Comparison of ENCODE assay signal across 18 cellular contexts in genomic region chr13:66367356-66367755, GRCh38.
"Had no signal": no experiment of that assay in that cellular context is flagged by ENCODE, and none has a peak within 500 bp of the region (broad histone marks: within the 10 kb centered on the region; RNA-seq: fewer than 3 reads in every experiment).

No MANE protein-coding gene starts in this region.

- H3K9me3 ChIP-seq: esophagus muscularis mucosa, neutrophil, tibial artery had no signal

- ATAC-seq: activated CD4-positive, CD25-positive, alpha-beta regulatory T cell treated with anti-CD3 and anti-CD28 coated beads, Interleukin-2, amount 50 U/mL, for 24 hours; activated T-helper 17 cell treated with anti-CD3 and anti-CD28 coated beads, Interleukin-2, amount 50 U/mL, for 72 hours had no signal

- H3K27me3 Mint-ChIP-seq: activated T-helper 17 cell treated with anti-CD3 and anti-CD28 coated beads, Interleukin-2, amount 50 U/mL, for 72 hours had no signal

- H3K36me3 ChIP-seq: esophagus muscularis mucosa, neutrophil, tibial artery had no signal

- H3K4me1 ChIP-seq: esophagus muscularis mucosa, tibial artery had no signal

- H3K9me3 Mint-ChIP-seq: activated T-helper 17 cell treated with anti-CD3 and anti-CD28 coated beads, Interleukin-2, amount 50 U/mL, for 72 hours; T-helper 2 cell treated with Interferon-gamma antibody and Interleukin-4, amounts not matched to agents 5 μg/mL and 100 μg/mL, for 36 hours had no signal

- H3K27ac Mint-ChIP-seq: activated T-helper 17 cell treated with anti-CD3 and anti-CD28 coated beads, Interleukin-2, amount 50 U/mL, for 72 hours; T-helper 2 cell treated with Interferon-gamma antibody and Interleukin-4, amounts not matched to agents 5 μg/mL and 100 μg/mL, for 36 hours had no signal

- H3K4me3 Mint-ChIP-seq: activated T-helper 17 cell treated with anti-CD3 and anti-CD28 coated beads, Interleukin-2, amount 50 U/mL, for 72 hours; T-helper 2 cell treated with Interferon-gamma antibody and Interleukin-4, amounts not matched to agents 5 μg/mL and 100 μg/mL, for 36 hours had no signal

- H3K4me3 ChIP-seq: esophagus muscularis mucosa, tibial artery had no signal

- H3K4me1 Mint-ChIP-seq: activated T-helper 17 cell treated with anti-CD3 and anti-CD28 coated beads, Interleukin-2, amount 50 U/mL, for 72 hours had no signal

- DNase-seq: activated CD4-positive, alpha-beta T cell treated with anti-CD3 and anti-CD28 coated beads, Interleukin-2, amount 50 U/mL, for 1 hour; activated CD8-positive, alpha-beta memory T cell treated with anti-CD3 and anti-CD28 coated beads for 24 hours; activated naive CD4-positive, alpha-beta T cell treated with Interleukin-2 at 50 U/mL for 16 hours; activated T-cell treated with anti-CD3 and anti-CD28 coated beads for 4 hours; caudate nucleus; cortex of kidney; effector CD4-positive, alpha-beta T cell; glutamatergic neuron; hypothalamus; stimulated activated CD4-positive, alpha-beta T cell treated with anti-CD3 and anti-CD28 coated beads, Interleukin-15, amount 100 ng/mL, for 24 hours; stimulated activated CD4-positive, alpha-beta T cell treated with anti-CD3 and anti-CD28 coated beads, Interleukin-4, amount 100 ng/mL, for 1 hour; stimulated activated naive CD4-positive, alpha-beta T cell; tibial artery had no signal

- H3K27ac ChIP-seq: esophagus muscularis mucosa, neutrophil, tibial artery had no signal

- H3K27me3 ChIP-seq: esophagus muscularis mucosa, neutrophil, tibial artery had no signal
